Comparison of ENCODE assay signal across 29 cellular contexts in the genomic region with DNA sequence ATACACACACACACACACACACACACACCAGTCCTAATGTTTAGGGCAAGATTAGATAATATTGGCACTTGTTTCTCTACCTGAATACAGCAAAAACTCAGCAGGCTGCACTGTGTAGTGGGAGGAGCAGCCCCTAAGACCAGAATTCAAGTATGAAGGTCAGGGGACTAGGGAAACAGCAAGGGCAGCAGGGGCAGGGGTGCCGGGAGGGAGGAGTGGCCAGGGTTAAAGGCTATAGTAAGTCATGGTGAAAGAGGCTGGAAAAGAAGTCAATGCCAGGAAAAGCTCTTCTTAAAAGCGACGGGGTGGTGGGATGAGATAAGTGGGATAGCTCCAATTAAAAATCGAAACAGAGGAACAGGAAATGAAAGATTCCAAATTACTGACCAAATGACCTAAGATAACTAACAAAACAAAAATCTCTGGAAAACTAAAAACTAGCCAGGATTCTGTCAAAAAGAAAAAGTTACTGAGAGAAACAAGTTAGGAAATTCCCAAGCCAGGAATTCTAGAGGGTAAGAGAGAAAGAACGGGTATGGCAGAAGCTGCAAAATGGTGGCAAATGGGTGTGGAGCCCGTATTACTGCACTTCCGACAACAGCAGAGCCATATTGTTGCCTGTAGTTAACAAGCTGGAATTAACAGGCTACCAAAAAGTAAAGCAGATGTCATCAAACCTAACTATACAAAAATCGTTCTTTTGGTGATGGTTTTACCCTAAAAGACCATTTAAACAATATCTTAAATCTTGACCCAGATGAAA. TPM values are rescaled to one million over a fixed set of nuclear protein-coding genes. Genes with fewer than 3 reads are reported as not detected.
"Had no signal": no experiment of that assay in that cellular context is flagged by ENCODE, and none has a peak within 500 bp of the region (broad histone marks: within the 10 kb centered on the region; RNA-seq: fewer than 3 reads in every experiment).

No MANE protein-coding gene starts in this region.

- H3K9me3 Mint-ChIP-seq: activated CD4-positive, alpha-beta memory T cell treated with anti-CD3 and anti-CD28 coated beads for 36 hours; activated CD4-positive, alpha-beta T cell treated with anti-CD3 and anti-CD28 coated beads, Interleukin-2, amount 10 ng/mL, durations not matched to agents 24 days and 14 days; activated naive CD4-positive, alpha-beta T cell treated with anti-CD3 and anti-CD28 coated beads, Interleukin-2, amount 50 U/mL, for 72 hours; activated naive CD8-positive, alpha-beta T cell treated with anti-CD3 and anti-CD28 coated beads, Interleukin-2, amount 50 U/mL, for 24 hours; activated T-cell treated with anti-CD3 and anti-CD28 coated beads, Interleukin-2, amount 50 U/mL, for 4 hours had no signal

- FAIRE-seq: bronchial epithelial cell, RCC 7860 had no signal

- H3K27ac Mint-ChIP-seq: activated CD4-positive, alpha-beta memory T cell treated with anti-CD3 and anti-CD28 coated beads for 36 hours; activated CD4-positive, alpha-beta T cell treated with anti-CD3 and anti-CD28 coated beads, Interleukin-2, amount 10 ng/mL, durations not matched to agents 24 days and 14 days; activated naive CD4-positive, alpha-beta T cell treated with anti-CD3 and anti-CD28 coated beads, Interleukin-2, amount 50 U/mL, for 72 hours; activated naive CD8-positive, alpha-beta T cell treated with anti-CD3 and anti-CD28 coated beads, Interleukin-2, amount 50 U/mL, for 24 hours; T-helper 17 cell; WTC11 had no signal

- H3K27me3 ChIP-seq: ascending aorta, body of pancreas had no signal

- H3K27me3 Mint-ChIP-seq: activated naive CD8-positive, alpha-beta T cell treated with anti-CD3 and anti-CD28 coated beads, Interleukin-2, amount 50 U/mL, for 24 hours had no signal

- H3K36me3 Mint-ChIP-seq: activated CD4-positive, alpha-beta memory T cell treated with anti-CD3 and anti-CD28 coated beads for 36 hours; activated naive CD4-positive, alpha-beta T cell treated with anti-CD3 and anti-CD28 coated beads, Interleukin-2, amount 50 U/mL, for 72 hours; WTC11 had no signal

- H3K9me3 ChIP-seq: ascending aorta, body of pancreas had no signal

- H3K27ac ChIP-seq: ascending aorta, body of pancreas had no signal

- H3K4me1 ChIP-seq: ascending aorta, body of pancreas had no signal

- H3K4me1 Mint-ChIP-seq: activated naive CD8-positive, alpha-beta T cell treated with anti-CD3 and anti-CD28 coated beads, Interleukin-2, amount 50 U/mL, for 24 hours; T-helper 17 cell; WTC11 had no signal

- H3K4me3 ChIP-seq: ascending aorta, body of pancreas had no signal

- H3K4me3 Mint-ChIP-seq: activated CD4-positive, alpha-beta memory T cell treated with anti-CD3 and anti-CD28 coated beads for 36 hours; activated CD4-positive, alpha-beta T cell treated with anti-CD3 and anti-CD28 coated beads, Interleukin-2, amount 10 ng/mL, durations not matched to agents 24 days and 14 days; activated naive CD8-positive, alpha-beta T cell treated with anti-CD3 and anti-CD28 coated beads, Interleukin-2, amount 50 U/mL, for 24 hours; activated T-cell treated with anti-CD3 and anti-CD28 coated beads, Interleukin-2, amount 50 U/mL, for 4 hours; T-helper 17 cell; WTC11 had no signal

- H3K36me3 ChIP-seq: ascending aorta had no signal

- DNase-seq: activated CD4-positive, alpha-beta memory T cell treated with anti-CD3 and anti-CD28 coated beads for 36 hours; activated CD4-positive, alpha-beta T cell treated with anti-CD3 and anti-CD28 coated beads, Interleukin-2, amount 10 ng/mL, durations not matched to agents 24 days and 14 days; activated CD4-positive, CD25-positive, alpha-beta regulatory T cell treated with anti-CD3 and anti-CD28 coated beads, Interleukin-2, amount 50 U/mL, for 72 hours; activated CD8-positive, alpha-beta memory T cell treated with anti-CD3 and anti-CD28 coated beads for 24 hours; activated effector memory CD4-positive, alpha-beta T cell treated with anti-CD3 and anti-CD28 coated beads, Interleukin-2, amount 50 U/mL, for 16 hours; activated naive CD4-positive, alpha-beta T cell treated with Interleukin-2 at 50 U/mL for 16 hours; activated naive CD8-positive, alpha-beta T cell treated with anti-CD3 and anti-CD28 coated beads, Interleukin-2, amount 50 U/mL, for 24 hours; activated T-cell treated with anti-CD3 and anti-CD28 coated beads, Interleukin-2, amount 50 U/mL, for 4 hours; amniotic stem cell; body of pancreas; central memory CD4-positive, alpha-beta T cell; MM.1S; NCI-H1105 treated with DMSO at 0.1 percent for 48 hours; NCI-H1436 treated with DMSO at 0.1 percent for 48 hours; NCI-H187; NCI-H2081; NCI-H226; NCI-H526; NCI-H82; OCI-M1; SIG-M5; T-helper 17 cell; T-helper 9 cell had no signal

RNA-seq across cellular contexts. Expression of gene ASCL3, which starts 1.3 kb away (rescaled TPM):
- total RNA-seq: activated CD4-positive, alpha-beta memory T cell treated with anti-CD3 and anti-CD28 coated beads for 36 hours; activated CD4-positive, alpha-beta T cell treated with anti-CD3 and anti-CD28 coated beads, Interleukin-2, amount 10 ng/mL, durations not matched to agents 24 days and 14 days; activated naive CD4-positive, alpha-beta T cell treated with anti-CD3 and anti-CD28 coated beads, Interleukin-2, amount 50 U/mL, for 72 hours; activated T-cell treated with anti-CD3 and anti-CD28 coated beads, Interleukin-2, amount 50 U/mL, for 4 hours; ascending aorta; body of pancreas; bronchial epithelial cell; NCI-H460; T-helper 17 cell; WTC11 had no signal

RNA-seq across cellular contexts. Expression of gene C11orf16, which starts 8.8 kb away (rescaled TPM):
- total RNA-seq: activated CD4-positive, alpha-beta memory T cell treated with anti-CD3 and anti-CD28 coated beads for 36 hours; activated CD4-positive, alpha-beta T cell treated with anti-CD3 and anti-CD28 coated beads, Interleukin-2, amount 10 ng/mL, durations not matched to agents 24 days and 14 days; activated naive CD4-positive, alpha-beta T cell treated with anti-CD3 and anti-CD28 coated beads, Interleukin-2, amount 50 U/mL, for 72 hours; activated T-cell treated with anti-CD3 and anti-CD28 coated beads, Interleukin-2, amount 50 U/mL, for 4 hours; ascending aorta; body of pancreas; bronchial epithelial cell; NCI-H460; T-helper 17 cell had no signal
